11 cellular contexts compared by ENCODE assay signal in the genomic region with DNA sequence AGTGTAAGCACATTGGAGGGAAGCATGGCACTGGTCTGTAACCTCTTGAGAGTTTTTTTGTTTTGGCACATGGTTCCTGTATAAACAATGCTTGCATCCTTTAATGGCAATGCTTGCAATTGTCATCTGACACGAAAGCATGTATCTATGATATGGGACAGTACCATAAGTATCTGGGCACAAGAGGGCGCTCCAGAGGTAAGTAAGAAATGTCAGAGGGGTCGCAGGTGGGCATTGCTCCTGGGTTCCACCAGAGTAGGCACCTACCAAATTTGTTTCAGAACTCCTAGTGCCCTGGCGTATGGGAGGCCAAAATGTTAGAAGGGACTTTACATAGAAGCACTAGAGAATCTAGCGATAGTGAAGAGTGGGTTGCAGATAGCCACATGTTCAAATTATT. TPM values are rescaled to one million over a fixed set of nuclear protein-coding genes. Genes with fewer than 3 reads are reported as not detected.
A peak's percentile ranks its signal among the peaks of the same experiment; 100 is the strongest.
DNase-seq lines count a peak whose midpoint lies in the region; ATAC-seq, FAIRE-seq and TF ChIP-seq lines count a peak whose summit lies in the region.
"Had no signal": no experiment of that assay in that cellular context is flagged by ENCODE, and none has a peak within 500 bp of the region (broad histone marks: within the 10 kb centered on the region; RNA-seq: fewer than 3 reads in every experiment).

No MANE protein-coding gene starts in this region.

- no peaks in the 10 kb centered on the region for H3K36me3 Mint-ChIP-seq in glutamatergic neuron (ENCODE audit: unreplicated experiment)
- H3K36me3 Mint-ChIP-seq: activated CD8-positive, alpha-beta memory T cell treated with anti-CD3 and anti-CD28 coated beads, Interleukin-2, amount 10 ng/mL, durations not matched to agents 7 days and 5 days had no signal

- no peaks in the 10 kb centered on the region for H3K27me3 Mint-ChIP-seq in glutamatergic neuron (ENCODE audit: unreplicated experiment)
- H3K27me3 Mint-ChIP-seq: activated CD8-positive, alpha-beta memory T cell treated with anti-CD3 and anti-CD28 coated beads, Interleukin-2, amount 10 ng/mL, durations not matched to agents 7 days and 5 days had no signal

- CTCF ChIA-PET in HEK293T (lab: Yijun Ruan, JAX) = interaction anchor here (0.6 kb wide), 1 partner anchor 877 kb away, joined by 3 read pairs; no protein-coding TSS in a partner anchor

- no peak overlapping the region for H3K27ac Mint-ChIP-seq in glutamatergic neuron (ENCODE audit: unreplicated experiment)
- H3K27ac Mint-ChIP-seq: activated CD8-positive, alpha-beta memory T cell treated with anti-CD3 and anti-CD28 coated beads, Interleukin-2, amount 10 ng/mL, durations not matched to agents 7 days and 5 days had no signal

- DNase-seq in DND-41 (peak; percentile 37), HEK293T (ENCODE audit: extremely low spot score) (peak; percentile 27), SJCRH30 (peak; percentile 51 to 64), glutamatergic neuron (peak; percentile 80), Right ventricle myocardium inferior (ENCODE audit: missing footprints) (no peak), RCC 7860 (ENCODE audit: low spot score) (no peak), HTR-8/SVneo (ENCODE audit: insufficient read length, low spot score) (no peak), GM12892 (ENCODE audit: insufficient read length) (no peak)
- DNase-seq: activated CD8-positive, alpha-beta memory T cell treated with anti-CD3 and anti-CD28 coated beads, Interleukin-2, amount 10 ng/mL, durations not matched to agents 7 days and 5 days; upper lobe of left lung had no signal

- H3K27ac ChIP-seq in DND-41 (ENCODE audit: low read length) (no peak overlapping the region), SJCRH30 (no peak overlapping the region)
- H3K27ac ChIP-seq: coronary artery, upper lobe of left lung had no signal

- H2AFZ ChIP-seq in DND-41 (ENCODE audit: low read depth, low read length) = no peak overlapping the region

- no peak overlapping the region for H3K4me3 Mint-ChIP-seq in glutamatergic neuron (ENCODE audit: unreplicated experiment)
- H3K4me3 Mint-ChIP-seq: activated CD8-positive, alpha-beta memory T cell treated with anti-CD3 and anti-CD28 coated beads, Interleukin-2, amount 10 ng/mL, durations not matched to agents 7 days and 5 days had no signal

- no peaks in the 10 kb centered on the region for H3K4me1 Mint-ChIP-seq in glutamatergic neuron (ENCODE audit: low read depth, unreplicated experiment)
- H3K4me1 Mint-ChIP-seq: activated CD8-positive, alpha-beta memory T cell treated with anti-CD3 and anti-CD28 coated beads, Interleukin-2, amount 10 ng/mL, durations not matched to agents 7 days and 5 days had no signal

- H3K9me3 ChIP-seq in DND-41 (ENCODE audit: insufficient read depth, low read length, severe bottlenecking) = no peaks in the 10 kb centered on the region
- H3K9me3 ChIP-seq in SJCRH30 (replicated peaks) = no peaks in the 10 kb centered on the region
- H3K9me3 ChIP-seq: upper lobe of left lung had no signal

- H3K9me3 Mint-ChIP-seq in glutamatergic neuron (ENCODE audit: unreplicated experiment) = no peaks in the 10 kb centered on the region

- no peak overlapping the region for H3K9ac ChIP-seq in DND-41 (ENCODE audit: low read depth, low read length)

- intact Hi-C loops in Right ventricle myocardium inferior (cut with DNase I) = no loop called here

- TF ChIP-seq POLR2A in GM12892 (IDR thresholded peaks at IDR 0.05; ENCODE audit: low read depth, low read length) = no peak

- TF ChIP-seq CTCF in DND-41 (IDR thresholded peaks at IDR 0.05; ENCODE audit: borderline replicate concordance, extremely low read depth, low read length, poor library complexity, severe bottlenecking) (peak; percentile 52), glutamatergic neuron (IDR thresholded peaks at IDR 0.05; ENCODE audit: partially characterized antibody, unreplicated experiment) (peak; percentile 60)

- ATAC-seq in DND-41 (ENCODE audit: insufficient read depth, low read depth) (peak; percentile 61; the same call in 1 of the 3 replicates), Right ventricle myocardium inferior (no peak)
- ATAC-seq: activated CD8-positive, alpha-beta memory T cell treated with anti-CD3 and anti-CD28 coated beads, Interleukin-2, amount 10 ng/mL, durations not matched to agents 7 days and 5 days had no signal

- H3K4me1 ChIP-seq in DND-41 (ENCODE audit: insufficient read depth, low read length) = no peaks in the 10 kb centered on the region
- no peaks in the 10 kb centered on the region for H3K4me1 ChIP-seq in SJCRH30
- H3K4me1 ChIP-seq: upper lobe of left lung had no signal

- H3K27me3 ChIP-seq in DND-41 (ENCODE audit: insufficient read depth, low read length, poor library complexity) = no peaks in the 10 kb centered on the region
- no peaks in the 10 kb centered on the region for H3K27me3 ChIP-seq in SJCRH30
- H3K27me3 ChIP-seq: upper lobe of left lung had no signal

- H3K4me2 ChIP-seq in DND-41 (ENCODE audit: insufficient read depth, low read length) = no peak overlapping the region

- H3K79me2 ChIP-seq in DND-41 (ENCODE audit: insufficient read depth, low read length) = no peaks in the 10 kb centered on the region

- FAIRE-seq in RCC 7860 (lab: Jason Lieb, UNC) = no peak
- no peak for FAIRE-seq in HTR-8/SVneo (lab: Jason Lieb, UNC)
- FAIRE-seq in GM12892 (lab: Jason Lieb, UNC) = no peak

- no peaks in the 10 kb centered on the region for H4K20me1 ChIP-seq in DND-41 (ENCODE audit: insufficient read depth, low read length)

- H3K4me3 ChIP-seq in DND-41 (ENCODE audit: low read depth in 1 of 2, low read length in 2 of 2) (no peak overlapping the region), SJCRH30 (no peak overlapping the region)
- H3K4me3 ChIP-seq: coronary artery, upper lobe of left lung had no signal

- H3K36me3 ChIP-seq in DND-41 (ENCODE audit: insufficient read depth, low read length) = no peaks in the 10 kb centered on the region
- H3K36me3 ChIP-seq in SJCRH30 = no peaks in the 10 kb centered on the region
- H3K36me3 ChIP-seq: upper lobe of left lung had no signal

- POLR2A ChIA-PET in HEK293T (lab: Yijun Ruan, JAX) = no interaction called here

TF ChIP-seq in HEK293T, 16 proteins besides CTCF, POLR2A, EP300 and RAD21:
- TF ChIP-seq ARNT (IDR thresholded peaks at IDR 0.05) (no peak), CTBP1 (IDR thresholded peaks at IDR 0.05; ENCODE audit: borderline replicate concordance) (no peak), HDGF (IDR thresholded peaks at IDR 0.05; ENCODE audit: borderline replicate concordance) (no peak)
TF ChIP-seq in HEK293T: peak in this region for 0.

RNA-seq across cellular contexts. Expression of gene BCHE, which starts 58.7 kb away (rescaled TPM):
- total RNA-seq in SJCRH30 (2014; rRNA removed; shearing (Covaris generic)) = 107 and 110 TPM in 2 replicates
- total RNA-seq in glutamatergic neuron (ENCODE audit: unreplicated experiment) (4.0 TPM), Right ventricle myocardium inferior (5.5 TPM)
- 0.19 TPM for polyA plus RNA-seq in GM12892 (2012; ENCODE audit: missing spikeins)
- total RNA-seq: activated CD8-positive, alpha-beta memory T cell treated with anti-CD3 and anti-CD28 coated beads, Interleukin-2, amount 10 ng/mL, durations not matched to agents 7 days and 5 days had no signal

Comparison
In these comparisons a context has a peak if more than half of its experiments do, and no peak if none do; other contexts are left out.
1. DNase-seq: peak in DND-41 (single experiment), HEK293T (single experiment), SJCRH30 (2 of 2) and glutamatergic neuron (single experiment); none in Right ventricle myocardium inferior (single experiment), RCC 7860 (single experiment), HTR-8/SVneo (single experiment) and GM12892 (single experiment).
2. RNA of gene BCHE, which starts 58.7 kb away (total RNA-seq): 107 to 110 TPM in SJCRH30; 5.5 TPM in Right ventricle myocardium inferior (single experiment) and 4.0 TPM in glutamatergic neuron (single experiment); every median in the first group is over 10 times any median in the second.